Comparison of ENCODE assay signal across 1 cellular context in the genomic region with DNA sequence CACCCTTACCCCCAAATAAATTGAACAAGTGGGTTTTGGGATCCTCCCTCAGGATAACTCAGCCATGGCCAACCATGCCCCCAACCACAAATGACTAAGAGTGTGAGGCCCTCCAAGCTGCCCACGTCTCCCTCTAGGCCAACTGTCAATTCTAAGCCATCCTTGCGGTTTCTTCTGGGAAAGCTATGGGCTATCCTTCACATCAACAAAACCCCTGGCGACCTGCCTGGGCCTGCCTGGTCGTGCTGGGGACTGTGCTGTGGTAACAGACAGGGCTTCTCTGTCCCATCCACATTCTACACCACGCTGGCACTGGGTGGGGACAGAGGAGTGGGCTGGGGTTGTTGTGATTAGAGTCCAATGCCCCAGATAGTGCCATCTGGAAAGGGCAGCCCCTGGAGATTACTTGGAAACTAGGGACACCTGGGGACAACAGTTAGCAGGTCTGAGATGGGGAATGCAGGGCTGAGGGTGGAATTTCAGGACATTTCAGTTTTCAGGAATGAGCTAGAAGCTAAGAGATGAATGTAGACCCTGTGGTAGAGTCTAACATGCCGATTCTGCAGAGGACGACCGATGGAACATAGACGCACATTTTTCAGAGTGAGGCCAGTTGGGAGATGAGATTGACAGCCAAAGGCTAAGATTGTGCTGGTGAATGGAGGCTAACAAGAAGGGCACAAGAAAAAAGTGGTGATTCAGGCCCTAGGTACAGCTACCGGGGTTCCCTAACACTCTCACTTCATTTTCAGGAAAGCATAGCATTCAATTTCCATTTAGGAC.
TF ChIP-seq lines count a peak whose summit lies in the region.

No MANE protein-coding gene starts in this region.

TF ChIP-seq in A549, 52 proteins besides CTCF, POLR2A, EP300 and RAD21 (continued from another document):
- TF ChIP-seq E2F6 (IDR thresholded peaks at IDR 0.05; ENCODE audit: borderline replicate concordance, low read depth) (no peak), HMGXB4 (CRISPR knock-in tag; IDR thresholded peaks at IDR 0.05; ENCODE audit: borderline replicate concordance) (no peak)
